ENCODE assay signal across 15 cellular contexts in the genomic region with DNA sequence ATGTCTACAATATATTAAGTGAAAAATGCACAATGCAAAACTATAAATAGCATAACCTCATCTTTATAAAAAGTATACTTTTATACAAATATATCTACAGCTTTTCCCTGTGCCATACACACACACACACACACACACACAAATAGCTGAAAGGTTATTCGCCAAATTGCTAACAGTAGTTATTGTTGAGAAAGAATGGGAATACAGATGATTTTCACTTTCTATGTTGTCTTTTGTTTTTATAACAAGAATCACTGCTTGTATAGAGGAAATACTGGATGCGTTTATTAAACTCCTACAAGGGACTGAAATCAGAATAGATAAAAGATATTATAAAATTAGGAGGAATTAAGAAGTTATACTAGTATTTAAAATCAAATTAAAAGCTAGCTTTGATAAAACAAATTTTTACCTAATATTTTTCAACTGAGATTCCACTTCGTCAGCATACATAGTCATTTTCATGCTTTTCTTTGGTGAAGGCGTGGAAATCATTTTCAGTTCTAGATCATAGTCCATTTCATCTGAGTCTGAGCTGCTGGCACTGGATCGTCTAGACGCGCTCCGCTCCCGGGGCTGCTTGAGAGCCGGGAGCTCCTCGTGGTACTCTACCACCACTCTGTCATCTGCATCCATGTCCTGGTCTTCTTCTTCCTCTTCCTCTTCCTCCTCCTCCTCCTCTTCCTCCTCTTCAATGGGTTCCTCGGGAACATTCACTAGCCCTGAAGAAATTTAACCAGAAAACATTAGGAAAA. TPM values are rescaled to one million over a fixed set of nuclear protein-coding genes. Genes with fewer than 3 reads are reported as not detected.
DNase-seq lines count a peak whose midpoint lies in the region; ATAC-seq and TF ChIP-seq lines count a peak whose summit lies in the region.
"Had no signal": no experiment of that assay in that cellular context is flagged by ENCODE, and none has a peak within 500 bp of the region (broad histone marks: within the 10 kb centered on the region; RNA-seq: fewer than 3 reads in every experiment).

No MANE protein-coding gene starts in this region.

- H3K27me3 ChIP-seq in BLaER1: no peaks in the 10 kb centered on the region
- H3K27me3 ChIP-seq: Peyer's patch had no signal

- TF ChIP-seq CTCF in endothelial cell (IDR thresholded peaks at IDR 0.05; ENCODE audit: unreplicated experiment) (no peak), osteocyte (IDR thresholded peaks at IDR 0.05) (no peak), lower leg skin (IDR thresholded peaks at IDR 0.05) (no peak)

- peak overlapping the region; percentile 71 for H3K4me2 ChIP-seq in BLaER1

- peak overlapping the region in 2 of 3 donors; percentile 14 to 76 for H3K27ac Mint-ChIP-seq in IgD-negative memory B cell
- peak overlapping the region; percentile 91 for H3K27ac Mint-ChIP-seq in endothelial cell (ENCODE audit: unreplicated experiment)
- no peak overlapping the region for H3K27ac Mint-ChIP-seq in osteocyte (ENCODE audit: unreplicated experiment)

- no peaks in the 10 kb centered on the region for H3K9me3 ChIP-seq in BLaER1
- H3K9me3 ChIP-seq: Peyer's patch had no signal

- H3K27ac ChIP-seq in BLaER1: peak overlapping the region; percentile 39; the same call in 1 of the 2 replicates
- H3K27ac ChIP-seq: Peyer's patch had no signal

- no peak for TF ChIP-seq POLR2A in lower leg skin (IDR thresholded peaks at IDR 0.05)

- peaks cover 41% of the 10 kb centered on the region for H3K4me1 ChIP-seq in BLaER1
- H3K4me1 ChIP-seq: Peyer's patch had no signal

- H3K4me1 Mint-ChIP-seq in IgD-negative memory B cell (peaks cover 13 to 19% (median 14%) of the 10 kb centered on the region in 3 donors), endothelial cell (ENCODE audit: unreplicated experiment) (peaks cover 10% of the 10 kb centered on the region), osteocyte (ENCODE audit: unreplicated experiment) (no peaks in the 10 kb centered on the region)

- no peak for DNase-seq in endothelial cell (ENCODE audit: low spot score)
- DNase-seq in osteocyte (ENCODE audit: extremely low spot score, unreplicated experiment): peak; percentile 48
- no peak for DNase-seq in epidermal melanocyte (ENCODE audit: insufficient read length, low spot score)
- DNase-seq in lower leg skin (ENCODE audit: low spot score in 2 of 2): no peak
- DNase-seq: HCEC 1CT, IMR-90, NCI-H1930, NCI-H2171, NCI-H774, Peyer's patch, Right ventricle myocardium superior had no signal

- intact Hi-C loops in lower leg skin (cut with DNase I; ENCODE audit: low total_unique reads): no loop called here

- no peak overlapping the region for H3K9ac ChIP-seq in BLaER1

- H3K27me3 Mint-ChIP-seq in IgD-negative memory B cell (no peaks in the 10 kb centered on the region), endothelial cell (ENCODE audit: unreplicated experiment) (no peaks in the 10 kb centered on the region), osteocyte (ENCODE audit: unreplicated experiment) (no peaks in the 10 kb centered on the region)

- H3K9me3 Mint-ChIP-seq in IgD-negative memory B cell: no peaks in the 10 kb centered on the region
- H3K9me3 Mint-ChIP-seq in endothelial cell (ENCODE audit: unreplicated experiment): no peaks in the 10 kb centered on the region
- H3K9me3 Mint-ChIP-seq in osteocyte (ENCODE audit: unreplicated experiment): no peaks in the 10 kb centered on the region

- H3K4me3 Mint-ChIP-seq in IgD-negative memory B cell: peak overlapping the region in 2 of 4 donors; percentile 79 to 81
- peak overlapping the region; percentile 62 for H3K4me3 Mint-ChIP-seq in endothelial cell (ENCODE audit: unreplicated experiment)
- H3K4me3 Mint-ChIP-seq in osteocyte (ENCODE audit: unreplicated experiment): no peak overlapping the region

- no peak for ATAC-seq in HG03565 (IDR thresholded peaks at IDR 0.05; ENCODE audit: unreplicated experiment)
- no peak for ATAC-seq in GM18909 (IDR thresholded peaks at IDR 0.05; ENCODE audit: poor library complexity, unreplicated experiment)

- H3K36me3 Mint-ChIP-seq in IgD-negative memory B cell (peaks cover 13% of the 10 kb centered on the region), endothelial cell (ENCODE audit: low read depth, unreplicated experiment) (peaks cover 40% of the 10 kb centered on the region), osteocyte (ENCODE audit: unreplicated experiment) (peaks cover 52% of the 10 kb centered on the region)

- no peak overlapping the region for H3K4me3 ChIP-seq in BLaER1
- no peak overlapping the region for H3K4me3 ChIP-seq in lower leg skin (ENCODE audit: low read depth, poor library complexity, severe bottlenecking)
- H3K4me3 ChIP-seq: Peyer's patch had no signal

- WGBS in lower leg skin, 2 donors: 89 to 91% methylated on average over 12 of the region's 12 CpGs

- peaks cover 88% of the 10 kb centered on the region for H3K36me3 ChIP-seq in BLaER1

- no peaks in the 10 kb centered on the region for H4K20me1 ChIP-seq in BLaER1

RNA-seq across cellular contexts. Expression of a gene that starts 17.0 kb away (rescaled TPM):
- 125 TPM for polyA plus RNA-seq in IgD-negative memory B cell
- total RNA-seq in endothelial cell (ENCODE audit: unreplicated experiment) (30.0 TPM), osteocyte (24.5 and 25.3 TPM in 2 replicates), lower leg skin (10 to 100 TPM in 2 of 4 donors, 1 to 10 TPM in 2; 8.3 to 13.9 (median 9.6) TPM)

RNA-seq across cellular contexts. Expression of a gene that starts 28.0 kb away (rescaled TPM):
- 12.5 TPM for polyA plus RNA-seq in IgD-negative memory B cell
- 84.4 TPM for total RNA-seq in endothelial cell (ENCODE audit: unreplicated experiment)
- 44.4 and 45.8 TPM in 2 replicates for total RNA-seq in osteocyte
- total RNA-seq in lower leg skin: 10 to 100 TPM; 21.6 to 24.4 (median 23.3) TPM
